In genomic region chr19:55173717-55174409, GRCh38 we compare ENCODE assay signal across 8 cellular contexts. TPM values are rescaled to one million over a fixed set of nuclear protein-coding genes. Genes with fewer than 3 reads are reported as not detected.
DNase-seq lines count a peak whose midpoint lies in the region; ATAC-seq and TF ChIP-seq lines count a peak whose summit lies in the region.

No MANE protein-coding gene starts in this region.

- no peaks in the 10 kb centered on the region for H3K9me3 ChIP-seq in cardiac muscle cell (ENCODE audit: low read depth)
- H3K9me3 ChIP-seq in psoas muscle, result no peaks in the 10 kb centered on the region

- H3K27me3 ChIP-seq in cardiac muscle cell (peaks cover 96% of the 10 kb centered on the region), psoas muscle (ENCODE audit: insufficient read depth in 3 of 3, low read length in 2 of 3) (peaks cover 0 to 96% (median 33%) of the 10 kb centered on the region in 3 donors)

- peak overlapping the region; percentile 66 for H3K4me3 Mint-ChIP-seq in activated naive CD8-positive, alpha-beta T cell

- no peaks in the 10 kb centered on the region for H3K9me3 Mint-ChIP-seq in activated naive CD8-positive, alpha-beta T cell (ENCODE audit: low read depth)

- DNase-seq in activated T-cell treated with anti-CD3 and anti-CD28 coated beads for 24 hours (ENCODE audit: low read depth), result peak; percentile 39
- no peak for DNase-seq in activated T-cell treated with anti-CD3 and anti-CD28 coated beads for 4 hours
- peak; percentile 74 for DNase-seq in NCI-H774 (lab: John Stamatoyannopoulos, UW)
- peak; percentile 50 to 83 for DNase-seq in cardiac muscle cell (ENCODE audit: low read depth in 1 of 2, low spot score in 1 of 2)
- DNase-seq in psoas muscle, result peak in 1 of 2 donors; percentile 53
- DNase-seq in NCI-H187 treated with DMSO at 0.1 percent for 48 hours (lab: John Stamatoyannopoulos, UW), result no peak

- H3K27ac ChIP-seq in cardiac muscle cell (no peak overlapping the region), psoas muscle (no peak overlapping the region)

- no peaks in the 10 kb centered on the region for H3K36me3 Mint-ChIP-seq in activated naive CD8-positive, alpha-beta T cell

- WGBS in psoas muscle, 3 donors, result 0 to 2% (median 1%) methylated on average over 35 to 37 of the region's 37 CpGs

- H3K4me1 ChIP-seq in cardiac muscle cell (ENCODE audit: low read depth) (no peaks in the 10 kb centered on the region), psoas muscle (no peaks in the 10 kb centered on the region)

- peaks cover 48% of the 10 kb centered on the region for H3K27me3 Mint-ChIP-seq in activated naive CD8-positive, alpha-beta T cell

- H3K4me3 ChIP-seq in cardiac muscle cell (peak overlapping the region; percentile 30), psoas muscle (peak overlapping the region; percentile 46)

- H3K27ac Mint-ChIP-seq in activated naive CD8-positive, alpha-beta T cell, result no peak overlapping the region

- peaks cover 20% of the 10 kb centered on the region for H3K4me1 Mint-ChIP-seq in activated naive CD8-positive, alpha-beta T cell (ENCODE audit: low read depth)

- H3K36me3 ChIP-seq in cardiac muscle cell (no peaks in the 10 kb centered on the region), psoas muscle (ENCODE audit: insufficient read depth in 1 of 2, low read depth in 1 of 2) (no peaks in the 10 kb centered on the region)

- ATAC-seq in psoas muscle (peak in 3 of 4 donors; percentile 63), HG03469 (IDR thresholded peaks at IDR 0.05; ENCODE audit: unreplicated experiment) (no peak)

- TF ChIP-seq CTCF in cardiac muscle cell (IDR thresholded peaks at IDR 0.05; ENCODE audit: low read depth, low read length), result no peak
- TF ChIP-seq CTCF in psoas muscle (IDR thresholded peaks at IDR 0.05), result no peak

- intact Hi-C loops in psoas muscle (cut with DNase I), result no loop called here

RNA-seq across cellular contexts. Expression of gene SYT5, which starts 6.2 kb away (rescaled TPM):
- 0.12 and 0.53 TPM in 2 replicates for total RNA-seq in cardiac muscle cell
- not detected in 2 replicates for polyA plus RNA-seq in cardiac muscle cell
- total RNA-seq in psoas muscle, result not detected
- under 1 TPM in 2 of 3 donors, not detected in 1; 0.03 to 0.13 TPM for polyA plus RNA-seq in psoas muscle

RNA-seq across cellular contexts. Expression of gene DNAAF3, which starts 7.5 kb away (rescaled TPM):
- total RNA-seq in cardiac muscle cell (3.2 and 3.5 TPM in 2 replicates), psoas muscle (not detected)
- polyA plus RNA-seq in cardiac muscle cell (7.6 and 14.3 TPM in 2 replicates), psoas muscle (under 1 TPM; 0.06 to 0.47 (median 0.34) TPM)

RNA-seq across cellular contexts. Expression of gene TNNI3, which starts 16.3 kb away (rescaled TPM):
- total RNA-seq in cardiac muscle cell, result 64.5 and 78.6 TPM in 2 replicates
- 49.8 and 85.5 TPM in 2 replicates for polyA plus RNA-seq in cardiac muscle cell
- 10 to 100 TPM in 1 of 4 donors, 1 to 10 TPM in 3; 5.0 to 16.2 (median 7.4) TPM for total RNA-seq in psoas muscle
- polyA plus RNA-seq in psoas muscle, result 10 to 100 TPM; 13.4 to 17.4 (median 15.2) TPM

RNA-seq across cellular contexts. Expression of gene TNNT1, which starts 24.9 kb away (rescaled TPM):
- total RNA-seq in cardiac muscle cell, result 16.1 and 25.0 TPM in 2 replicates
- polyA plus RNA-seq in cardiac muscle cell, result 34.7 and 35.5 TPM in 2 replicates
- 1,000 to 10,000 TPM; 7,142 to 9,723 (median 8,305) TPM for total RNA-seq in psoas muscle
- polyA plus RNA-seq in psoas muscle, result over 10,000 TPM in 2 of 3 donors, 1,000 to 10,000 TPM in 1; 4,522 to 12,694 (median 10,175) TPM

RNA-seq across cellular contexts. Expression of gene PTPRH, which starts 35.4 kb away (rescaled TPM):
- total RNA-seq in cardiac muscle cell (3.0 and 6.9 TPM in 2 replicates), psoas muscle (under 1 TPM in 3 of 4 donors, not detected in 1; 0.15 to 0.18 (median 0.17) TPM)
- polyA plus RNA-seq in cardiac muscle cell (2.3 TPM in 2 replicates), psoas muscle (under 1 TPM; 0.04 to 0.12 (median 0.05) TPM)

Comparison
In these comparisons a context has a peak if more than half of its experiments do, and no peak if none do; other contexts are left out.
1. DNase-seq: peak in activated T-cell treated with anti-CD3 and anti-CD28 coated beads for 24 hours (single experiment), NCI-H774 (single experiment) and cardiac muscle cell (2 of 2); none in activated T-cell treated with anti-CD3 and anti-CD28 coated beads for 4 hours (single experiment) and NCI-H187 treated with DMSO at 0.1 percent for 48 hours (single experiment).